In the genomic region with DNA sequence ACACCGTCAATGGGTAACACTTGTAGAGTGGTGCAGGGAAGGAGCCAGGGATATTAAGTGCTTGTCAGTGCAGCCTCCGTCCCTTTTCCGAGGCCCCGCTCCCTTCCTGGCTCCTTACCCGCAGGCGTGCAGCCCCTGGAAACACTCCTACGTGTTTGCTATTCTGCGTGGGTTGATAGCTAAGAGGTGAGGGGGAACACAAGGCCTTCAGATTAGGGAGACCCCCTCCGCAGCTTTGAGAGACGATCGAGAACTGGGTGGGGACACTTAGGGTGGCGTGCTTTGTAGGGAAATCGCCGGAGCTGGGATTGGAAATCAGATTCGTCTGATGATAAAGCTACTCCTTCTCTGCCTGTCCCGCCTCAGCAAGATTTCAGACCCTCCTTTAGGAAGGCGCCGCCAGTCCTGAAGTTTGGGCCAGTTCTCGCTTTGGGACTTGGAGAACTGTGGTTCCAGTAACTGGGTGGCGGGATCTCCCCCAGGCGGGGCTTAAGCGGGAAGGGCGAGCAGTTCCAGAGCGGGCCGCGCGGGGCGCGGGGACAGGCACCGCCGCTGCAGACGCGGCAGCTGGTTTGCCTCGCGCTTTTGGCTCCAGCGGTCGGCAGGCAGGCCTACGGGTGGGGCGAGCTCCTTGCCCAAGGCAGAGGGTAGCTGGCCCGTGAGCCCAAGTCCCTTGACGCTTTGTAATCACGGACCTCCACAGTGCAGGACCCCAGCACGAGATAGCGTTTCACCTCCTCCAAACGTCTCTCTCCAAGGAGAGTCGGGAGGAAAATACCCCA, we compare ENCODE assay signal across 8 cellular contexts. TPM values are rescaled to one million over a fixed set of nuclear protein-coding genes. Genes with fewer than 3 reads are reported as not detected.
A peak's percentile ranks its signal among the peaks of the same experiment; 100 is the strongest.
DNase-seq lines count a peak whose midpoint lies in the region; ATAC-seq and TF ChIP-seq lines count a peak whose summit lies in the region.

No MANE protein-coding gene starts in this region.

- peaks cover 5% of the 10 kb centered on the region for H3K36me3 Mint-ChIP-seq in activated CD4-positive, alpha-beta T cell treated with anti-CD3 and anti-CD28 coated beads, Interleukin-2, amount 10 ng/mL, durations not matched to agents 7 days and 5 days (ENCODE audit: low read depth)
- H3K36me3 Mint-ChIP-seq in dendritic cell treated with granulocyte-macrophage colony-stimulating factor and Interleukin-4, amounts not matched to agents 40 ng/mL and 50 ng/mL, for 4 days (ENCODE audit: low read depth), result no peaks in the 10 kb centered on the region

- no peaks in the 10 kb centered on the region for H3K4me1 ChIP-seq in right lobe of liver

- H3K27ac Mint-ChIP-seq in activated CD4-positive, alpha-beta T cell treated with anti-CD3 and anti-CD28 coated beads, Interleukin-2, amount 10 ng/mL, durations not matched to agents 7 days and 5 days, result no peak overlapping the region
- peak overlapping the region; percentile 9 for H3K27ac Mint-ChIP-seq in dendritic cell treated with granulocyte-macrophage colony-stimulating factor and Interleukin-4, amounts not matched to agents 40 ng/mL and 50 ng/mL, for 4 days

- intact Hi-C loops in dendritic cell treated with granulocyte-macrophage colony-stimulating factor and Interleukin-4, amounts not matched to agents 40 ng/mL and 50 ng/mL, for 4 days (cut with micrococcal nuclease), result no loop called here
- intact Hi-C loops in right lobe of liver (cut with DNase I), result no loop called here

- peaks cover 12% of the 10 kb centered on the region for H3K4me1 Mint-ChIP-seq in activated CD4-positive, alpha-beta T cell treated with anti-CD3 and anti-CD28 coated beads, Interleukin-2, amount 10 ng/mL, durations not matched to agents 7 days and 5 days
- peaks cover 23% of the 10 kb centered on the region for H3K4me1 Mint-ChIP-seq in dendritic cell treated with granulocyte-macrophage colony-stimulating factor and Interleukin-4, amounts not matched to agents 40 ng/mL and 50 ng/mL, for 4 days (ENCODE audit: low read depth)

- H3K9me3 ChIP-seq in right lobe of liver, result no peaks in the 10 kb centered on the region

- H3K4me3 Mint-ChIP-seq in activated CD4-positive, alpha-beta T cell treated with anti-CD3 and anti-CD28 coated beads, Interleukin-2, amount 10 ng/mL, durations not matched to agents 7 days and 5 days, result peak overlapping the region; percentile 81
- peak overlapping the region; percentile 76 for H3K4me3 Mint-ChIP-seq in dendritic cell treated with granulocyte-macrophage colony-stimulating factor and Interleukin-4, amounts not matched to agents 40 ng/mL and 50 ng/mL, for 4 days

- peaks cover 51% of the 10 kb centered on the region for H3K27me3 Mint-ChIP-seq in activated CD4-positive, alpha-beta T cell treated with anti-CD3 and anti-CD28 coated beads, Interleukin-2, amount 10 ng/mL, durations not matched to agents 7 days and 5 days
- peaks cover 69% of the 10 kb centered on the region for H3K27me3 Mint-ChIP-seq in dendritic cell treated with granulocyte-macrophage colony-stimulating factor and Interleukin-4, amounts not matched to agents 40 ng/mL and 50 ng/mL, for 4 days

- TF ChIP-seq CTCF in right lobe of liver (IDR thresholded peaks at IDR 0.05), result peak; percentile 69 to 91 (median 76)

- DNase-seq in NCI-H1436 (lab: John Stamatoyannopoulos, UW) (peak; percentile 36), NCI-H1436 treated with DMSO at 0.1 percent for 48 hours (lab: John Stamatoyannopoulos, UW) (no peak), NCI-H2196 (lab: John Stamatoyannopoulos, UW; ENCODE audit: unreplicated experiment) (peak; percentile 70), right lobe of liver (peak; percentile 84 to 88 (median 87))
- DNase-seq in activated CD4-positive, alpha-beta T cell treated with anti-CD3 and anti-CD28 coated beads, Interleukin-2, amount 10 ng/mL, durations not matched to agents 7 days and 5 days, result peak; percentile 57
- DNase-seq in stimulated activated CD4-positive, alpha-beta T cell treated with anti-CD3 and anti-CD28 coated beads, Interleukin-4, amount 100 ng/mL, for 1 hour, result peak; percentile 51

- H3K27ac ChIP-seq in right lobe of liver, result peak overlapping the region; percentile 51 to 87 (median 55)

- H3K4me3 ChIP-seq in right lobe of liver, result peak overlapping the region; percentile 46 to 64 (median 56)

- peak; percentile 98 for ATAC-seq in HG02973 (IDR thresholded peaks at IDR 0.05; ENCODE audit: unreplicated experiment)
- peak; percentile 96 to 97 (median 97) for ATAC-seq in right lobe of liver

- H3K36me3 ChIP-seq in right lobe of liver, result no peaks in the 10 kb centered on the region

- H3K9me3 Mint-ChIP-seq in activated CD4-positive, alpha-beta T cell treated with anti-CD3 and anti-CD28 coated beads, Interleukin-2, amount 10 ng/mL, durations not matched to agents 7 days and 5 days, result no peaks in the 10 kb centered on the region
- H3K9me3 Mint-ChIP-seq in dendritic cell treated with granulocyte-macrophage colony-stimulating factor and Interleukin-4, amounts not matched to agents 40 ng/mL and 50 ng/mL, for 4 days, result no peaks in the 10 kb centered on the region

- WGBS in right lobe of liver (ENCODE audit: insufficient coverage, low coverage, low lambda C conversion rate, missing lambda C conversion rate), result 5% methylated on average over 17 of the region's 46 CpGs

- POLR2A ChIA-PET in activated CD4-positive, alpha-beta T cell treated with anti-CD3 and anti-CD28 coated beads, Interleukin-2, amount 10 ng/mL, durations not matched to agents 7 days and 5 days (lab: Charles Lee), result no interaction called here

- H3K27me3 ChIP-seq in right lobe of liver, result no peaks in the 10 kb centered on the region

- CTCF ChIA-PET in activated CD4-positive, alpha-beta T cell treated with anti-CD3 and anti-CD28 coated beads, Interleukin-2, amount 10 ng/mL, durations not matched to agents 7 days and 5 days (lab: Charles Lee), result interaction anchor here (0.5 to 1.3 kb wide), 8 partner anchors 12 to 412 kb away, joined by 3 to 6 read pairs (median 3); no protein-coding TSS in a partner anchor

- no peak for TF ChIP-seq POLR2A in right lobe of liver (IDR thresholded peaks at IDR 0.05)

RNA-seq across cellular contexts. Expression of a gene that starts 8.0 kb away (rescaled TPM):
- not detected for total RNA-seq in activated CD4-positive, alpha-beta T cell treated with anti-CD3 and anti-CD28 coated beads, Interleukin-2, amount 10 ng/mL, durations not matched to agents 7 days and 5 days
- 1 to 10 TPM in 3 of 6 experiments, under 1 TPM in 3; 0.33 to 3.6 (median 1.6) TPM for total RNA-seq in right lobe of liver

RNA-seq across cellular contexts. Expression of a gene that starts 48.2 kb away (rescaled TPM):
- total RNA-seq in activated CD4-positive, alpha-beta T cell treated with anti-CD3 and anti-CD28 coated beads, Interleukin-2, amount 10 ng/mL, durations not matched to agents 7 days and 5 days, result not detected
- total RNA-seq in right lobe of liver, result 100 to 1,000 TPM in 3 of 6 experiments, 10 to 100 TPM in 3; 67.8 to 269 (median 149) TPM

Comparison
In these comparisons a context has a peak if more than half of its experiments do, and no peak if none do; other contexts are left out.
1. RNA of a gene that starts 48.2 kb away (total RNA-seq): 67.8 to 269 TPM in right lobe of liver; not detected in activated CD4-positive, alpha-beta T cell treated with anti-CD3 and anti-CD28 coated beads, Interleukin-2, amount 10 ng/mL, durations not matched to agents 7 days and 5 days; every median in the first group is over 10 times any median in the second.